8 cellular contexts compared by ENCODE assay signal in the genomic region with DNA sequence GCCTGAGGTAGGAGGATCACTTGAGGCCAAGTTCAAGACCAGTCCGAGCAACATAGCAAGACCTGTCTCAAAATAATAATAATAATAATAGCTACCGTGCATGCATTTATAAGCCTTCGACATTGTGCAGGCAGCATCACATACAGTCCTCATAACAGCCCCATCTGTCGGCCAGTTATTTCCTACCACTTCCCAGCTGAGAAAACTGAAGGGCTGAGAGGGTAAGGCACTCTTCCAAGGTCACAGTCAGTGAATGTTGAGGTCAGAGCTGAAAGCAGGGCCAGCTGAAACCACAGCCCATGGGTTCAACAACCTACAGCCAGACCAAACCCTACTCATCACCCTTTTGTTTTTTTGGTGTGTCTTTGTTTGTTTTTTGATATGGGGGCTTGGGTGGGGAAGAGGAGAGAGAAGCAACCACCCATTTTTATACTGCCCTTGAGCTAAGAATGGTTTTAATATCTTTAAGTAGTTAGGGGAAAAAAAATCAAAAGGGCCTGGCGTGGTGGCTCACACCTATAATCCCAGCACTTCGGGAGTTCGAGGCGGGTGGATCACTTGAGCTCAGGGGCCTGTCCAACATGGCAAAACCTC. TPM values are rescaled to one million over a fixed set of nuclear protein-coding genes. Genes with fewer than 3 reads are reported as not detected.
DNase-seq lines count a peak whose midpoint lies in the region; ATAC-seq and TF ChIP-seq lines count a peak whose summit lies in the region.

No MANE protein-coding gene starts in this region.

- ATAC-seq in Right ventricle myocardium inferior (peak; percentile 66), aorta (ENCODE audit: low FRiP score) (peak; percentile 45), GM19467 (IDR thresholded peaks at IDR 0.05; ENCODE audit: unreplicated experiment) (no peak), GM18858 (IDR thresholded peaks at IDR 0.05; ENCODE audit: unreplicated experiment) (no peak)

- no peaks in the 10 kb centered on the region for H3K36me3 ChIP-seq in right atrium auricular region
- H3K36me3 ChIP-seq in aorta (ENCODE audit: control insufficient read depth in 1 of 2, insufficient read depth in 2 of 2, low read length in 1 of 2) = no peaks in the 10 kb centered on the region

- DNase-seq in Right ventricle myocardium inferior (ENCODE audit: missing footprints) = no peak
- no peak for DNase-seq in right atrium auricular region (ENCODE audit: low spot score)
- peak; percentile 58 for DNase-seq in NAMALWA (ENCODE audit: low spot score)
- peak; percentile 50 for DNase-seq in amniotic epithelial cell (ENCODE audit: low read depth)
- peak; percentile 63 for DNase-seq in islet precursor cell
- no peak for DNase-seq in aorta

- H3K9me3 ChIP-seq in right atrium auricular region (no peaks in the 10 kb centered on the region), aorta (ENCODE audit: control insufficient read depth, low read length) (no peaks in the 10 kb centered on the region)

- H3K27ac ChIP-seq in right atrium auricular region = peak overlapping the region in 1 of 2 donors; percentile 29
- no peak overlapping the region for H3K27ac ChIP-seq in aorta (ENCODE audit: low read depth in 1 of 2, low read length in 2 of 2)

- peak in 1 of 2 donors; percentile 61 for TF ChIP-seq CTCF in right atrium auricular region (IDR thresholded peaks at IDR 0.05)

- H3K4me3 ChIP-seq in right atrium auricular region (no peak overlapping the region), aorta (ENCODE audit: low read length in 2 of 2) (no peak overlapping the region)

- intact Hi-C loops in Right ventricle myocardium inferior (cut with DNase I) = loop anchor here (5.0 kb wide), 1 partner anchor 160 kb away; no protein-coding TSS in a partner anchor
- intact Hi-C loops in aorta (cut with DNase I) = no loop called here

- H3K4me1 ChIP-seq in right atrium auricular region (peaks cover 0 to 7% of the 10 kb centered on the region in 2 donors), aorta (ENCODE audit: control insufficient read depth in 1 of 2, insufficient read depth in 2 of 2, low read length in 2 of 2) (no peaks in the 10 kb centered on the region)

- H3K27me3 ChIP-seq in right atrium auricular region (no peaks in the 10 kb centered on the region), aorta (ENCODE audit: control insufficient read depth in 1 of 2, insufficient read depth in 2 of 2, low read length in 1 of 2) (no peaks in the 10 kb centered on the region)

- 72 to 74% methylated on average over 8 of the region's 8 CpGs for WGBS in aorta, 2 donors

RNA-seq across cellular contexts. Expression of a gene that starts 16.8 kb away (rescaled TPM):
- 123 TPM for total RNA-seq in Right ventricle myocardium inferior
- total RNA-seq in right atrium auricular region = 10 to 100 TPM; 58.3 to 76.0 TPM
- 10 to 100 TPM; 50.8 to 69.5 TPM for total RNA-seq in aorta
- polyA plus RNA-seq in aorta = 10 to 100 TPM; 39.7 to 57.5 TPM

RNA-seq across cellular contexts. Expression of a gene that starts 52.1 kb away (rescaled TPM):
- total RNA-seq in Right ventricle myocardium inferior (52.5 TPM), right atrium auricular region (10 to 100 TPM; 40.1 to 47.1 TPM), aorta (10 to 100 TPM; 22.0 to 22.8 TPM)
- 10 to 100 TPM; 37.6 to 38.7 TPM for polyA plus RNA-seq in aorta

RNA-seq across cellular contexts. Expression of a gene that starts 52.5 kb away (rescaled TPM):
- 23.0 TPM for total RNA-seq in Right ventricle myocardium inferior
- total RNA-seq in right atrium auricular region = 10 to 100 TPM in 1 of 2 donors, 1 to 10 TPM in 1; 8.3 to 10.0 TPM
- total RNA-seq in aorta = 10 to 100 TPM; 12.7 to 13.7 TPM
- 10 to 100 TPM; 17.1 to 42.2 TPM for polyA plus RNA-seq in aorta

Comparison
In these comparisons a context has a peak if more than half of its experiments do, and no peak if none do; other contexts are left out.
1. ATAC-seq: peak in Right ventricle myocardium inferior (single experiment) and aorta (single experiment); none in GM19467 (single experiment) and GM18858 (single experiment).
2. DNase-seq: peak in NAMALWA (single experiment), amniotic epithelial cell (single experiment) and islet precursor cell (single experiment); none in Right ventricle myocardium inferior (single experiment), right atrium auricular region (single experiment) and aorta (0 of 2).